ENCODE assay signal across 8 cellular contexts in the genomic region with DNA sequence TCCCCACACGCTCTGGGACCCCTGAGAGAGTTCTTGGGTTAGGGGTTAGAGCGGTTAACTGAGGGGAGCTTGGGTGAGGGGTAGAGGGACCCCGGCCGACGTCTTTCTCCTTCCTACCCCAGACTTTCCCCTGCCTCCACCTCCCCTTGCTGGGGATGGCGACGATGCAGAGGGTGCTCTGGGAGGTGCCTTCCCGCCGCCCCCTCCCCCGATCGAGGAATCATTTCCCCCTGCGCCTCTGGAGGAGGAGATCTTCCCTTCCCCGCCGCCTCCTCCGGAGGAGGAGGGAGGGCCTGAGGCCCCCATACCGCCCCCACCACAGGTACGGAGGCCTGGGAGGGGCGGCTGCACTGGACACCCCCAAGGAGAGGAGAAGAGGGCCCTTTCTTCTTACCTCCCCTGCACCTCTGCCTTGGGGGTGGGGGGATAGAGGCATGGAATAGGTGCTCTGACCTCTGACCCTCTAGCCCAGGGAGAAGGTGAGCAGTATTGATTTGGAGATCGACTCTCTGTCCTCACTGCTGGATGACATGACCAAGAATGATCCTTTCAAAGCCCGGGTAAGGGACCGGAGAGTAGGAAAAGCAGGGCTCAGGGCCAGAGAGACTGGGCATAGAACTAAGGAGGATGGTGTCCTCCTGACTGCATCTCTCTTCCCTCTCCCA. TPM values are rescaled to one million over a fixed set of nuclear protein-coding genes. Genes with fewer than 3 reads are reported as not detected.
DNase-seq lines count a peak whose midpoint lies in the region; ATAC-seq and TF ChIP-seq lines count a peak whose summit lies in the region.

No MANE protein-coding gene starts in this region.

- H3K4me3 Mint-ChIP-seq in CD8-positive, alpha-beta T cell: no peak overlapping the region

- TF ChIP-seq CTCF in CD8-positive, alpha-beta T cell (IDR thresholded peaks at IDR 0.05): no peak
- TF ChIP-seq CTCF in epithelial cell of proximal tubule (conservative IDR thresholded peaks at IDR 0.05; ENCODE audit: low read depth, low read length) (no peak), ovary (IDR thresholded peaks at IDR 0.05) (no peak)

- peaks cover 7% of the 10 kb centered on the region for H3K36me3 Mint-ChIP-seq in CD8-positive, alpha-beta T cell

- no peak overlapping the region for H3K27ac Mint-ChIP-seq in CD8-positive, alpha-beta T cell

- H3K4me1 ChIP-seq in CD8-positive, alpha-beta T cell (ENCODE audit: insufficient read depth, low read length): peaks cover 80% of the 10 kb centered on the region
- peaks cover 26% of the 10 kb centered on the region for H3K4me1 ChIP-seq in ovary (ENCODE audit: insufficient read depth)

- H3K27ac ChIP-seq in CD8-positive, alpha-beta T cell (ENCODE audit: low read depth, low read length): no peak overlapping the region
- peak overlapping the region; percentile 96 to 98 for H3K27ac ChIP-seq in ovary

- DNase-seq in CD8-positive, alpha-beta T cell: no peak
- DNase-seq in RKO (ENCODE audit: low spot score) (peak; percentile 50), epithelial cell of proximal tubule (ENCODE audit: low read depth) (no peak), ovary (no peak), activated gamma-delta T cell treated with Interleukin-2 at 50 U/mL for 16 hours (no peak), SHP77 (lab: John Stamatoyannopoulos, UW) (no peak), DMS153 (lab: John Stamatoyannopoulos, UW) (no peak), NCI-H524 (lab: John Stamatoyannopoulos, UW) (no peak)

- 4 to 6% (median 4%) methylated on average over 20 to 21 of the region's 21 CpGs for WGBS in ovary, 3 donors

- H3K27me3 Mint-ChIP-seq in CD8-positive, alpha-beta T cell (ENCODE audit: low read depth): no peaks in the 10 kb centered on the region

- H3K27me3 ChIP-seq in CD8-positive, alpha-beta T cell (ENCODE audit: insufficient read depth, low read length): no peaks in the 10 kb centered on the region
- H3K27me3 ChIP-seq in ovary: no peaks in the 10 kb centered on the region

- CTCF ChIA-PET in CD8-positive, alpha-beta T cell (lab: Charles Lee): interaction anchor here (0.6 to 3.9 kb wide), 10 partner anchors 10 to 142 kb away, joined by 3 to 26 read pairs (median 4); partner anchors contain the start of gene EPHA1

- H3K9me3 Mint-ChIP-seq in CD8-positive, alpha-beta T cell: no peaks in the 10 kb centered on the region

- intact Hi-C loops in CD8-positive, alpha-beta T cell (cut with DNase I, micrococcal nuclease): loop anchor here (5.0 to 10.0 kb wide), 2 partner anchors 523 to 575 kb away; partner anchors contain the start of gene TCAF1 (in 1 of the 2)
- intact Hi-C loops in ovary (cut with DNase I): no loop called here

- no peak for TF ChIP-seq EP300 in ovary (IDR thresholded peaks at IDR 0.05)

- TF ChIP-seq POLR2A in ovary (IDR thresholded peaks at IDR 0.05): no peak

- H3K4me1 Mint-ChIP-seq in CD8-positive, alpha-beta T cell (ENCODE audit: low read depth): peaks cover 22% of the 10 kb centered on the region

- ATAC-seq in CD8-positive, alpha-beta T cell: no peak

- peaks cover 4% of the 10 kb centered on the region for H3K36me3 ChIP-seq in CD8-positive, alpha-beta T cell (ENCODE audit: insufficient read depth, low read length)
- H3K36me3 ChIP-seq in ovary: no peaks in the 10 kb centered on the region

- H3K4me3 ChIP-seq in CD8-positive, alpha-beta T cell (ENCODE audit: low read depth, low read length): peak overlapping the region; percentile 96
- peak overlapping the region; percentile 97 for H3K4me3 ChIP-seq in epithelial cell of proximal tubule (ENCODE audit: low read depth, low read length)
- peak overlapping the region; percentile 88 for H3K4me3 ChIP-seq in ovary

- POLR2A ChIA-PET in CD8-positive, alpha-beta T cell (lab: Charles Lee): interaction anchor here (1.2 to 3.7 kb wide), 3 partner anchors 25 to 135 kb away, joined by 3 to 31 read pairs (median 3); partner anchors contain the start of gene EPHA1

- no peaks in the 10 kb centered on the region for H3K9me3 ChIP-seq in CD8-positive, alpha-beta T cell (ENCODE audit: low read length)
- H3K9me3 ChIP-seq in ovary: no peaks in the 10 kb centered on the region

RNA-seq across cellular contexts. Expression of gene ZYX, which starts 1.1 kb away (rescaled TPM):
- 100 to 1,000 TPM; 107 to 111 TPM for total RNA-seq in CD8-positive, alpha-beta T cell
- total RNA-seq in epithelial cell of proximal tubule: 117 and 152 TPM in 2 replicates
- 100 to 1,000 TPM in 5 of 7 donors, 10 to 100 TPM in 2; 44.2 to 282 (median 195) TPM for total RNA-seq in ovary
- 100 to 1,000 TPM in 1 of 2 donors, 10 to 100 TPM in 1; 91.8 to 109 TPM for polyA plus RNA-seq in ovary

RNA-seq across cellular contexts. Expression of gene FAM131B, which starts 19.7 kb away (rescaled TPM):
- under 1 TPM; 0.30 to 0.36 TPM for total RNA-seq in CD8-positive, alpha-beta T cell
- total RNA-seq in epithelial cell of proximal tubule: 0.29 and 1.5 TPM in 2 replicates
- under 1 TPM; 0.34 to 0.99 (median 0.79) TPM for total RNA-seq in ovary
- polyA plus RNA-seq in ovary: under 1 TPM; 0.29 to 0.83 TPM

RNA-seq across cellular contexts. Expression of gene EPHA1, which starts 26.4 kb away (rescaled TPM):
- 10 to 100 TPM in 1 of 2 experiments, 1 to 10 TPM in 1; 8.3 to 13.1 TPM for total RNA-seq in CD8-positive, alpha-beta T cell
- total RNA-seq in epithelial cell of proximal tubule: 4.5 and 14.4 TPM in 2 replicates
- 10 to 100 TPM in 1 of 7 donors, 1 to 10 TPM in 4, under 1 TPM in 1, not detected in 1; 0.40 to 21.3 (median 2.6) TPM for total RNA-seq in ovary
- under 1 TPM; 0.21 to 0.45 TPM for polyA plus RNA-seq in ovary

Comparison
In these comparisons a context has a peak if more than half of its experiments do, and no peak if none do; other contexts are left out.
1. intact Hi-C loops: an anchor here in CD8-positive, alpha-beta T cell (5.0 to 10.0 kb wide); none called in ovary.